In the genomic region with DNA sequence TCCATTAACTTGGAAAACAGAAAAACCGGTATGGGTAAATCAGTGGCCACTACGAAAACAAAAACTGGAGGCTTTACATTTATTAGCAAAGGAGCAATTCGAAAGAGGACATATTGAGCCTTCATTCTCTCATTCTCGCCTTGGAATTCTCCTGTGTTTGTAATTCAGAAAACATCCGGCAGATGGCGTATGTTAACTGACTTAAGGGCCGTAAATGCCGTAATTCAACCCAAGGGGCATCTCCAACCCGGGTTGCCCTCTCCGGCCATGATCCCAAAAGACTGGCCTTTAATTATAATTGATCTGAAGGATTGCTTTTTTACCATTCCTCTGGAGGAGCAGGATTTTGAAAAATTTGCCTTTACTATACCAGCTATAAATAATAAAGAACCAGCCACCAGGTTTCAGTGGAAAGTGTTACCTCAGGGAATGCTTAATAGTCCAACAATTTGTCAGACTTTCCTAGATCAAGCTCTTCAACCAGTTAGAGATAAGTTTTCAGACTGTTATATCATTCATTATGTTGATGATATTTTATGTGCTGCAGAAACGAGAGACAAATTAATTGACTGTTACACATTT, we compare ENCODE assay signal across 8 cellular contexts.
A peak's percentile ranks its signal among the peaks of the same experiment; 100 is the strongest.
DNase-seq lines count a peak whose midpoint lies in the region; ATAC-seq, FAIRE-seq and TF ChIP-seq lines count a peak whose summit lies in the region.
"Not testable (repeated sequence)": the region's sequence is repeated elsewhere in the genome, so short reads cannot be mapped to it uniquely, and the experiment has no call there.

No MANE protein-coding gene starts in this region.

- TF ChIP-seq CTCF in K562 (IDR thresholded peaks at IDR 0.05 in 2 of 3, conservative IDR thresholded peaks at IDR 0.05 in 1 of 3; ENCODE audit: insufficient read depth in 2 of 3, low read depth in 1 of 3, low read length in 3 of 3) (peak; percentile 71 to 85 (median 76); a peak in 5 of 6 replicates), cardiac muscle cell (IDR thresholded peaks at IDR 0.05; ENCODE audit: low read depth, low read length) (peak; percentile 61), omental fat pad (IDR thresholded peaks at IDR 0.05) (peak in 2 of 3 donors; percentile 16 to 20), tibial artery (IDR thresholded peaks at IDR 0.05) (peak; percentile 71 to 72)

- H3K36me3 ChIP-seq in K562 (ENCODE audit: control insufficient read depth, insufficient read depth, low read length); cardiac muscle cell; tibial artery: not testable (repeated sequence)

- not testable (repeated sequence) for H3K27me3 ChIP-seq in K562 (ENCODE audit: control insufficient read depth in 2 of 2, insufficient read depth in 2 of 2, low read length in 2 of 2); cardiac muscle cell
- H3K27me3 ChIP-seq in tibial artery, result peaks cover 0 to 51% of the 10 kb centered on the region in 2 donors

- POLR2A ChIA-PET in K562 (lab: Yijun Ruan, JAX), result not testable (repeated sequence)

- not testable (repeated sequence) for H3K4me2 ChIP-seq in K562 (ENCODE audit: insufficient read depth, low read length)

- H2AFZ ChIP-seq in K562 (ENCODE audit: low read depth, low read length), result peak overlapping the region; percentile 35; the same call in 1 of the 2 replicates

- peaks cover 15% of the 10 kb centered on the region for H3K79me2 ChIP-seq in K562 (ENCODE audit: control insufficient read depth, insufficient read depth, low read length)

- 4% methylated on average over 11 of the region's 11 CpGs for WGBS in K562 (ENCODE audit: insufficient coverage, low coverage, missing lambda C conversion rate)

- H3K4me3 ChIP-seq in K562, cardiac muscle cell, tibial artery: not testable (repeated sequence)

- intact Hi-C loops in K562 (cut with micrococcal nuclease) (loop anchor here (1.0 to 10.0 kb wide), 10 partner anchors 24 to 330 kb away; no protein-coding TSS in a partner anchor), tibial artery (cut with DNase I; ENCODE audit: low total_unique reads) (loop anchor here (5.0 kb wide), 1 partner anchor 331 kb away; no protein-coding TSS in a partner anchor)

- not testable (repeated sequence) for TF ChIP-seq EP300 in K562 (IDR thresholded peaks at IDR 0.05; ENCODE audit: low read length)

- peak overlapping the region; percentile 45; the same call in 1 of the 3 replicates for H3K27ac ChIP-seq in K562 (ENCODE audit: extremely low read depth, low read depth, low read length)
- H3K27ac ChIP-seq in cardiac muscle cell, tibial artery: not testable (repeated sequence)

- CTCF ChIA-PET in K562 (lab: Yijun Ruan, JAX; ENCODE audit: low intra/inter-chr PET ratio), result interaction anchor here (0.6 to 1.7 kb wide), 12 partner anchors 68 to 903 kb away, joined by 3 to 6 read pairs (median 3); no protein-coding TSS in a partner anchor

- TF ChIP-seq RAD21 in K562 (CRISPR knock-in tag; conservative IDR thresholded peaks at IDR 0.05 in 1 of 2, IDR thresholded peaks at IDR 0.05 in 1 of 2), result peak; percentile 88 to 91

- peak; percentile 59; the same call in 2 of the 3 replicates for ATAC-seq in K562
- not testable (repeated sequence) for ATAC-seq in omental fat pad (ENCODE audit: low FRiP score)

- peak overlapping the region in 1 of 2 experiments; percentile 33; a peak in 1 of 4 replicates for H3K9ac ChIP-seq in K562 (ENCODE audit: insufficient read depth in 1 of 2, low read depth in 2 of 2, low read length in 2 of 2)

- FAIRE-seq in TTC549 (lab: Jason Lieb, UNC), result peak; percentile 83
- FAIRE-seq in K562 (lab: Jason Lieb, UNC), result peak; percentile 63

- peaks cover 0 to 43% of the 10 kb centered on the region in 2 experiments for H3K4me1 ChIP-seq in K562 (replicated peaks in 1 of 2; ENCODE audit: control insufficient read depth in 2 of 2, insufficient read depth in 2 of 2, low read length in 2 of 2)
- H3K4me1 ChIP-seq in cardiac muscle cell (ENCODE audit: low read depth); tibial artery: not testable (repeated sequence)

- not testable (repeated sequence) for H4K20me1 ChIP-seq in K562 (replicated peaks; ENCODE audit: control insufficient read depth, insufficient read depth, low read length)

- TF ChIP-seq POLR2A in K562 (conservative IDR thresholded peaks at IDR 0.05), result not testable (repeated sequence)

- in situ Hi-C loops in K562 (cut with MboI), result not testable (repeated sequence)

- BruUV-seq in K562 (replicated peaks; lab: Mats Ljungman, UMichigan), result not testable (repeated sequence)

- H3K9me1 ChIP-seq in K562 (ENCODE audit: control insufficient read depth, insufficient read depth, low read length), result not testable (repeated sequence)

- not testable (repeated sequence) for H3K9me3 ChIP-seq in K562 (replicated peaks; ENCODE audit: control insufficient read depth, insufficient read depth, low read depth, low read length); cardiac muscle cell (ENCODE audit: low read depth); tibial artery

- peak; percentile 9 for DNase-seq in DMS53 treated with DMSO at 0.1 percent for 48 hours (lab: John Stamatoyannopoulos, UW; ENCODE audit: unreplicated experiment)
- peak; percentile 44 for DNase-seq in KG1 (lab: John Stamatoyannopoulos, UW)
- peak; percentile 73 for DNase-seq in NCI-H69 (lab: John Stamatoyannopoulos, UW)
- DNase-seq in K562 (ENCODE audit: extremely low read depth in 1 of 4, low spot score in 3 of 4), result peak; percentile 49 to 90 (median 52)
- DNase-seq in cardiac muscle cell (ENCODE audit: low read depth in 1 of 2, low spot score in 1 of 2), result peak; percentile 76 to 83
- DNase-seq in omental fat pad (ENCODE audit: low spot score), result peak; percentile 40
- DNase-seq in tibial artery, result peak in 1 of 2 donors; percentile 30

TF ChIP-seq in K562, 482 proteins besides CTCF, POLR2A, EP300 and RAD21:
- TF ChIP-seq RB1 (IDR thresholded peaks at IDR 0.05; ENCODE audit: low read depth) (0 out of 2 replicates have a peak, but pooled peaks have one; percentile 11), JUND (IDR thresholded peaks at IDR 0.05; ENCODE audit: borderline replicate concordance, low read depth, low read length) (peak; percentile 18; the same call in 1 of the 2 replicates), STAG1 (CRISPR knock-in tag; IDR thresholded peaks at IDR 0.05; ENCODE audit: borderline replicate concordance) (peak; percentile 71; the same call in 1 of the 2 replicates), HNRNPLL (IDR thresholded peaks at IDR 0.05; ENCODE audit: low read depth, low read length, poor library complexity, severe bottlenecking) (peak; percentile 97), DMBX1 (CRISPR knock-in tag; IDR thresholded peaks at IDR 0.05; ENCODE audit: borderline replicate concordance) (0 out of 2 replicates have a peak, but pooled peaks have one; percentile 37), MAZ (CRISPR knock-in tag; conservative IDR thresholded peaks at IDR 0.05 in 1 of 2, IDR thresholded peaks at IDR 0.05 in 1 of 2) (0 out of 4 replicates have a peak, but pooled peaks of 1 of the 2 experiments have one; percentile 22), BRD9 (IDR thresholded peaks at IDR 0.05; ENCODE audit: low read depth, partially characterized antibody) (peak; percentile 85), SMC3 (conservative IDR thresholded peaks at IDR 0.05; ENCODE audit: insufficient read depth, low read depth, low read length) (peak; percentile 90), GATAD2B (IDR thresholded peaks at IDR 0.05; ENCODE audit: borderline replicate concordance) (peak; percentile 25; the same call in 1 of the 2 replicates), CC2D1A (IDR thresholded peaks at IDR 0.05) (peak; percentile 63; the same call in 1 of the 2 replicates), TEAD4 (IDR thresholded peaks at IDR 0.05; ENCODE audit: low read length) (peak; percentile 50; the same call in 1 of the 2 replicates)
- TF ChIP-seq, protein P1, sequence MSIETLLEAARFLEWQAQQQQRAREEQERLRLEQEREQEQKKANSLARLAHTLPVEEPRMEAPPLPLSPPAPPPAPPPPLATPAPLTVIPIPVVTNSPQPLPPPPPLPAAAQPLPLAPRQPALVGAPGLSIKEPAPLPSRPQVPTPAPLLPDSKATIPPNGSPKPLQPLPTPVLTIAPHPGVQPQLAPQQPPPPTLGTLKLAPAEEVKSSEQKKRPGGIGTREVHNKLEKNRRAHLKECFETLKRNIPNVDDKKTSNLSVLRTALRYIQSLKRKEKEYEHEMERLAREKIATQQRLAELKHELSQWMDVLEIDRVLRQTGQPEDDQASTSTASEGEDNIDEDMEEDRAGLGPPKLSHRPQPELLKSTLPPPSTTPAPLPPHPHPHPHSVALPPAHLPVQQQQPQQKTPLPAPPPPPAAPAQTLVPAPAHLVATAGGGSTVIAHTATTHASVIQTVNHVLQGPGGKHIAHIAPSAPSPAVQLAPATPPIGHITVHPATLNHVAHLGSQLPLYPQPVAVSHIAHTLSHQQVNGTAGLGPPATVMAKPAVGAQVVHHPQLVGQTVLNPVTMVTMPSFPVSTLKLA (conservative IDR thresholded peaks at IDR 0.05), result 0 out of 4 replicates have a peak, but pooled peaks of 1 of the 2 experiments have one; percentile 30
- not testable (repeated sequence) for TF ChIP-seq JUND (tag; IDR thresholded peaks at IDR 0.05; ENCODE audit: borderline replicate concordance, low read depth, low read length); TEAD4 (CRISPR knock-in tag; IDR thresholded peaks at IDR 0.05; ENCODE audit: borderline replicate concordance)
- TF ChIP-seq, protein P2, sequence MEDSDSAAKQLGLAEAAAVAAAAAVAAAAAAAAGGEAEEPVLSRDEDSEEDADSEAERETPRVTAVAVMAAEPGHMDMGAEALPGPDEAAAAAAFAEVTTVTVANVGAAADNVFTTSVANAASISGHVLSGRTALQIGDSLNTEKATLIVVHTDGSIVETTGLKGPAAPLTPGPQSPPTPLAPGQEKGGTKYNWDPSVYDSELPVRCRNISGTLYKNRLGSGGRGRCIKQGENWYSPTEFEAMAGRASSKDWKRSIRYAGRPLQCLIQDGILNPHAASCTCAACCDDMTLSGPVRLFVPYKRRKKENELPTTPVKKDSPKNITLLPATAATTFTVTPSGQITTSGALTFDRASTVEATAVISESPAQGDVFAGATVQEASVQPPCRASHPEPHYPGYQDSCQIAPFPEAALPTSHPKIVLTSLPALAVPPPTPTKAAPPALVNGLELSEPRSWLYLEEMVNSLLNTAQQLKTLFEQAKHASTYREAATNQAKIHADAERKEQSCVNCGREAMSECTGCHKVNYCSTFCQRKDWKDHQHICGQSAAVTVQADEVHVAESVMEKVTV (CRISPR knock-in tag; IDR thresholded peaks at IDR 0.05), result peak; percentile 89

Comparison
In these comparisons a context has a peak if more than half of its experiments do, and no peak if none do; other contexts are left out.
1. CTCF ChIP-seq: peak in every context shown above with its lines; median percentile 76 in K562; 72 in tibial artery; 61 in cardiac muscle cell; 18 in omental fat pad.